Comparison of ENCODE assay signal across 17 cellular contexts in genomic region chr11:122126024-122126678, GRCh38. TPM values are rescaled to one million over a fixed set of nuclear protein-coding genes. Genes with fewer than 3 reads are reported as not detected.
DNase-seq lines count a peak whose midpoint lies in the region; ATAC-seq, FAIRE-seq and TF ChIP-seq lines count a peak whose summit lies in the region.
"Had no signal": no experiment of that assay in that cellular context is flagged by ENCODE, and none has a peak within 500 bp of the region (broad histone marks: within the 10 kb centered on the region; RNA-seq: fewer than 3 reads in every experiment).

No MANE protein-coding gene starts in this region.

- H3K9me3 ChIP-seq in OCI-LY3 (ENCODE audit: insufficient read depth, low read length): no peaks in the 10 kb centered on the region
- no peaks in the 10 kb centered on the region for H3K9me3 ChIP-seq in endodermal cell (ENCODE audit: control insufficient read depth, low read length)

- no peak overlapping the region for H3K27ac Mint-ChIP-seq in endodermal cell
- H3K27ac Mint-ChIP-seq: CD4-positive, CD25-positive, alpha-beta regulatory T cell had no signal

- no peak for ATAC-seq in foreskin keratinocyte

- no peaks in the 10 kb centered on the region for H3K36me3 Mint-ChIP-seq in endodermal cell (ENCODE audit: low read depth)
- H3K36me3 Mint-ChIP-seq: CD4-positive, CD25-positive, alpha-beta regulatory T cell had no signal

- H3K27me3 ChIP-seq in OCI-LY3 (ENCODE audit: low read depth, low read length) (no peaks in the 10 kb centered on the region), endodermal cell (ENCODE audit: control insufficient read depth, insufficient read depth, low read length, poor library complexity, severe bottlenecking) (peaks cover 10% of the 10 kb centered on the region), foreskin keratinocyte (no peaks in the 10 kb centered on the region)

- no peaks in the 10 kb centered on the region for H3K9me3 Mint-ChIP-seq in endodermal cell

- H3K9ac ChIP-seq in OCI-LY3 (ENCODE audit: low read length): no peak overlapping the region
- no peak overlapping the region for H3K9ac ChIP-seq in endodermal cell (ENCODE audit: extremely low read depth, low read length, poor library complexity, severe bottlenecking)

- 86 to 91% methylated on average over 2 to 4 of the region's 4 CpGs for whole genome bisulfite sequencing in endodermal cell (ENCODE audit: insufficient coverage in 1 of 2, insufficient read length in 1 of 2), 2 experiments

- H3K36me3 ChIP-seq in OCI-LY3 (replicated peaks; ENCODE audit: low read depth, low read length) (no peaks in the 10 kb centered on the region), endodermal cell (ENCODE audit: control insufficient read depth, insufficient read depth, low read length) (no peaks in the 10 kb centered on the region)

- H3K4me1 Mint-ChIP-seq in endodermal cell: peaks cover 4% of the 10 kb centered on the region
- H3K4me1 Mint-ChIP-seq: CD4-positive, CD25-positive, alpha-beta regulatory T cell had no signal

- DNase-seq in GM12891 (ENCODE audit: insufficient read length, low spot score) (no peak), endodermal cell (no peak), pons (ENCODE audit: low spot score) (peak; percentile 78), head of caudate nucleus (no peak), T-helper 1 cell (no peak), H4 (ENCODE audit: low spot score) (no peak), foreskin keratinocyte (no peak)
- DNase-seq: AML-193; CD4-positive, CD25-positive, alpha-beta regulatory T cell; DMS53; KG1; NCI-H1092 treated with DMSO at 0.1 percent for 48 hours; NCI-H1694 treated with DMSO at 0.1 percent for 48 hours; NCI-H446 treated with DMSO at 0.1 percent for 48 hours; NCI-H82 had no signal

- no peak overlapping the region for H2AFZ ChIP-seq in OCI-LY3 (ENCODE audit: low read depth, low read length)

- TF ChIP-seq CTCF in OCI-LY3 (IDR thresholded peaks at IDR 0.05; ENCODE audit: low read depth, low read length): no peak
- no peak for TF ChIP-seq CTCF in endodermal cell (conservative IDR thresholded peaks at IDR 0.05)
- no peak for TF ChIP-seq CTCF in foreskin keratinocyte (conservative IDR thresholded peaks at IDR 0.05)

- H3K4me1 ChIP-seq in OCI-LY3 (ENCODE audit: low read length) (peaks cover 21% of the 10 kb centered on the region), endodermal cell (ENCODE audit: control insufficient read depth, insufficient read depth, low read length) (no peaks in the 10 kb centered on the region), foreskin keratinocyte (no peaks in the 10 kb centered on the region)

- H3K4me3 ChIP-seq in OCI-LY3 (ENCODE audit: low read length) (peak overlapping the region; percentile 40), endodermal cell (ENCODE audit: low read length) (no peak overlapping the region)

- no peak overlapping the region for H3K4me3 Mint-ChIP-seq in endodermal cell

- peak overlapping the region; percentile 22 for H3K27ac ChIP-seq in OCI-LY3 (ENCODE audit: low read length)
- peak overlapping the region; percentile 31 for H3K27ac ChIP-seq in endodermal cell (ENCODE audit: low read depth, low read length)
- H3K27ac ChIP-seq in foreskin keratinocyte: no peak overlapping the region

- intact Hi-C loops in head of caudate nucleus (cut with DNase I): no loop called here

- peaks cover 6% of the 10 kb centered on the region for H3K27me3 Mint-ChIP-seq in endodermal cell (ENCODE audit: insufficient read depth)
- H3K27me3 Mint-ChIP-seq: CD4-positive, CD25-positive, alpha-beta regulatory T cell had no signal

- H4K20me1 ChIP-seq in OCI-LY3 (ENCODE audit: insufficient read depth, low read length): no peaks in the 10 kb centered on the region

- H3K4me2 ChIP-seq in OCI-LY3 (ENCODE audit: low read length): peak overlapping the region; percentile 62

- no peak for TF ChIP-seq POLR2A in GM12891 (IDR thresholded peaks at IDR 0.05; ENCODE audit: low read depth, low read length)

- FAIRE-seq in GM12891 (lab: Jason Lieb, UNC): no peak
- FAIRE-seq: GM18507 had no signal

- H3K79me2 ChIP-seq in OCI-LY3 (ENCODE audit: low read length): no peaks in the 10 kb centered on the region

TF ChIP-seq in GM12891, 5 proteins besides CTCF, POLR2A, EP300 and RAD21:
- TF ChIP-seq TAF1 (IDR thresholded peaks at IDR 0.05; ENCODE audit: low read depth, low read length): no peak
- peak; percentile 65 for TF ChIP-seq SPI1 (IDR thresholded peaks at IDR 0.05; ENCODE audit: low read depth, low read length)

RNA-seq across cellular contexts. Expression of gene BLID, which starts 10.1 kb away (rescaled TPM):
- not detected for polyA plus RNA-seq in GM12891 (2012; ENCODE audit: low read depth, missing spikeins)
- total RNA-seq in endodermal cell (not detected), foreskin keratinocyte (0.78 TPM in 2 replicates)
- not detected for polyA plus RNA-seq in endodermal cell (2013, experiment 1 of 2)
- polyA plus RNA-seq in endodermal cell (2013, experiment 2 of 2): not detected
- 0.10 and 0.16 TPM in 2 replicates for total RNA-seq in H4 (2014; rRNA removed; shearing (Covaris generic))
- polyA plus RNA-seq in foreskin keratinocyte: not detected in 2 replicates
- total RNA-seq: CD4-positive, CD25-positive, alpha-beta regulatory T cell had no signal
- polyA plus RNA-seq: CD4-positive, CD25-positive, alpha-beta regulatory T cell had no signal
